ENCODE assay signal across 6 cellular contexts in genomic region chr9:137286980-137287383, GRCh38. TPM values are rescaled to one million over a fixed set of nuclear protein-coding genes. Genes with fewer than 3 reads are reported as not detected.
DNase-seq lines count a peak whose midpoint lies in the region; ATAC-seq and TF ChIP-seq lines count a peak whose summit lies in the region.

No MANE protein-coding gene starts in this region.

- H3K27ac Mint-ChIP-seq in activated T-helper 17 cell treated with anti-CD3 and anti-CD28 coated beads, Interleukin-2, amount 50 U/mL, for 72 hours = no peak overlapping the region

- DNase-seq in HuH-7 (ENCODE audit: low spot score) (peak; percentile 94), mucosa of descending colon (peak; percentile 77 to 87 (median 83)), NCI-H2107 (lab: John Stamatoyannopoulos, UW) (no peak)

- no peaks in the 10 kb centered on the region for H3K27me3 ChIP-seq in BLaER1

- H3K4me3 ChIP-seq in BLaER1 (no peak overlapping the region), mucosa of descending colon (no peak overlapping the region)

- peaks cover 5% of the 10 kb centered on the region; the same call in 1 of the 2 replicates for H3K9me3 ChIP-seq in BLaER1
- no peaks in the 10 kb centered on the region for H3K9me3 ChIP-seq in mucosa of descending colon

- peak; percentile 33 for TF ChIP-seq CTCF in mucosa of descending colon (IDR thresholded peaks at IDR 0.05)

- no peaks in the 10 kb centered on the region for H3K36me3 Mint-ChIP-seq in activated T-helper 17 cell treated with anti-CD3 and anti-CD28 coated beads, Interleukin-2, amount 50 U/mL, for 72 hours (ENCODE audit: low read depth)

- no peaks in the 10 kb centered on the region for H3K27me3 Mint-ChIP-seq in activated T-helper 17 cell treated with anti-CD3 and anti-CD28 coated beads, Interleukin-2, amount 50 U/mL, for 72 hours

- intact Hi-C loops in mucosa of descending colon (cut with DNase I, micrococcal nuclease) = no loop called here

- H3K36me3 ChIP-seq in BLaER1 = no peaks in the 10 kb centered on the region
- no peaks in the 10 kb centered on the region for H3K36me3 ChIP-seq in mucosa of descending colon (ENCODE audit: low read depth)

- ATAC-seq in activated T-helper 17 cell treated with anti-CD3 and anti-CD28 coated beads, Interleukin-2, amount 50 U/mL, for 72 hours (replicated peaks) = peak; percentile 51
- ATAC-seq in mucosa of descending colon = peak; percentile 99
- no peak for ATAC-seq in GM18861 (IDR thresholded peaks at IDR 0.05; ENCODE audit: unreplicated experiment)

- no peaks in the 10 kb centered on the region for H3K4me1 Mint-ChIP-seq in activated T-helper 17 cell treated with anti-CD3 and anti-CD28 coated beads, Interleukin-2, amount 50 U/mL, for 72 hours

- no peaks in the 10 kb centered on the region for H3K9me3 Mint-ChIP-seq in activated T-helper 17 cell treated with anti-CD3 and anti-CD28 coated beads, Interleukin-2, amount 50 U/mL, for 72 hours

- no peak overlapping the region for H3K4me3 Mint-ChIP-seq in activated T-helper 17 cell treated with anti-CD3 and anti-CD28 coated beads, Interleukin-2, amount 50 U/mL, for 72 hours

- H3K4me1 ChIP-seq in BLaER1 (peaks cover 32% of the 10 kb centered on the region), mucosa of descending colon (ENCODE audit: low read depth) (no peaks in the 10 kb centered on the region)

- H4K20me1 ChIP-seq in BLaER1 = no peaks in the 10 kb centered on the region

- H3K4me2 ChIP-seq in BLaER1 = peak overlapping the region; percentile 19

- no peak overlapping the region for H3K27ac ChIP-seq in BLaER1

- no peak overlapping the region for H3K9ac ChIP-seq in BLaER1

RNA-seq across cellular contexts. Expression of gene TOR4A, which starts 9.5 kb away (rescaled TPM):
- 10 to 100 TPM in 1 of 2 donors, 1 to 10 TPM in 1; 4.9 to 11.5 TPM for total RNA-seq in activated T-helper 17 cell treated with anti-CD3 and anti-CD28 coated beads, Interleukin-2, amount 50 U/mL, for 72 hours
- total RNA-seq in mucosa of descending colon = 10 to 100 TPM; 23.3 to 48.6 (median 45.3) TPM

RNA-seq across cellular contexts. Expression of gene NRARP, which starts 15.1 kb away (rescaled TPM):
- under 1 TPM; 0.66 to 0.86 TPM for total RNA-seq in activated T-helper 17 cell treated with anti-CD3 and anti-CD28 coated beads, Interleukin-2, amount 50 U/mL, for 72 hours
- total RNA-seq in mucosa of descending colon = 100 to 1,000 TPM in 2 of 3 donors, 10 to 100 TPM in 1; 61.4 to 171 (median 146) TPM

RNA-seq across cellular contexts. Expression of gene NELFB, which starts 31.9 kb away (rescaled TPM):
- total RNA-seq in activated T-helper 17 cell treated with anti-CD3 and anti-CD28 coated beads, Interleukin-2, amount 50 U/mL, for 72 hours = 10 to 100 TPM; 43.6 to 78.0 TPM
- total RNA-seq in mucosa of descending colon = 10 to 100 TPM; 52.9 to 66.2 (median 60.5) TPM

RNA-seq across cellular contexts. Expression of gene STPG3, which starts 35.9 kb away (rescaled TPM):
- not detected for total RNA-seq in activated T-helper 17 cell treated with anti-CD3 and anti-CD28 coated beads, Interleukin-2, amount 50 U/mL, for 72 hours
- not detected for total RNA-seq in mucosa of descending colon

RNA-seq across cellular contexts. Expression of gene TUBB4B, which starts 45.9 kb away (rescaled TPM):
- 100 to 1,000 TPM; 232 to 372 TPM for total RNA-seq in activated T-helper 17 cell treated with anti-CD3 and anti-CD28 coated beads, Interleukin-2, amount 50 U/mL, for 72 hours
- 100 to 1,000 TPM; 286 to 379 (median 332) TPM for total RNA-seq in mucosa of descending colon

Comparison
In these comparisons a context has a peak if more than half of its experiments do, and no peak if none do; other contexts are left out.
1. RNA of gene NRARP, which starts 15.1 kb away (total RNA-seq): 61.4 to 171 TPM in mucosa of descending colon; 0.66 to 0.86 TPM in activated T-helper 17 cell treated with anti-CD3 and anti-CD28 coated beads, Interleukin-2, amount 50 U/mL, for 72 hours; every median in the first group is over 10 times any median in the second.